ENCODE assay signal across 1 cellular context in genomic region chr4:104979083-104979760, GRCh38.
TF ChIP-seq lines count a peak whose summit lies in the region.

No MANE protein-coding gene starts in this region.

TF ChIP-seq in GM23338, 12 proteins besides CTCF, POLR2A, EP300 and RAD21 (continued from another document):
- TF ChIP-seq ZNF462 (CRISPR knock-in tag; IDR thresholded peaks at IDR 0.05) (no peak), STAT1 (IDR thresholded peaks at IDR 0.05; ENCODE audit: unreplicated experiment) (no peak)
